1 cellular context compared by ENCODE assay signal in genomic region chr2:2405780-2406179, GRCh38.
TF ChIP-seq lines count a peak whose summit lies in the region.

No MANE protein-coding gene starts in this region.

TF ChIP-seq in HepG2, 621 proteins besides CTCF, POLR2A, EP300 and RAD21 (continued from another document):
- TF ChIP-seq, protein P1, sequence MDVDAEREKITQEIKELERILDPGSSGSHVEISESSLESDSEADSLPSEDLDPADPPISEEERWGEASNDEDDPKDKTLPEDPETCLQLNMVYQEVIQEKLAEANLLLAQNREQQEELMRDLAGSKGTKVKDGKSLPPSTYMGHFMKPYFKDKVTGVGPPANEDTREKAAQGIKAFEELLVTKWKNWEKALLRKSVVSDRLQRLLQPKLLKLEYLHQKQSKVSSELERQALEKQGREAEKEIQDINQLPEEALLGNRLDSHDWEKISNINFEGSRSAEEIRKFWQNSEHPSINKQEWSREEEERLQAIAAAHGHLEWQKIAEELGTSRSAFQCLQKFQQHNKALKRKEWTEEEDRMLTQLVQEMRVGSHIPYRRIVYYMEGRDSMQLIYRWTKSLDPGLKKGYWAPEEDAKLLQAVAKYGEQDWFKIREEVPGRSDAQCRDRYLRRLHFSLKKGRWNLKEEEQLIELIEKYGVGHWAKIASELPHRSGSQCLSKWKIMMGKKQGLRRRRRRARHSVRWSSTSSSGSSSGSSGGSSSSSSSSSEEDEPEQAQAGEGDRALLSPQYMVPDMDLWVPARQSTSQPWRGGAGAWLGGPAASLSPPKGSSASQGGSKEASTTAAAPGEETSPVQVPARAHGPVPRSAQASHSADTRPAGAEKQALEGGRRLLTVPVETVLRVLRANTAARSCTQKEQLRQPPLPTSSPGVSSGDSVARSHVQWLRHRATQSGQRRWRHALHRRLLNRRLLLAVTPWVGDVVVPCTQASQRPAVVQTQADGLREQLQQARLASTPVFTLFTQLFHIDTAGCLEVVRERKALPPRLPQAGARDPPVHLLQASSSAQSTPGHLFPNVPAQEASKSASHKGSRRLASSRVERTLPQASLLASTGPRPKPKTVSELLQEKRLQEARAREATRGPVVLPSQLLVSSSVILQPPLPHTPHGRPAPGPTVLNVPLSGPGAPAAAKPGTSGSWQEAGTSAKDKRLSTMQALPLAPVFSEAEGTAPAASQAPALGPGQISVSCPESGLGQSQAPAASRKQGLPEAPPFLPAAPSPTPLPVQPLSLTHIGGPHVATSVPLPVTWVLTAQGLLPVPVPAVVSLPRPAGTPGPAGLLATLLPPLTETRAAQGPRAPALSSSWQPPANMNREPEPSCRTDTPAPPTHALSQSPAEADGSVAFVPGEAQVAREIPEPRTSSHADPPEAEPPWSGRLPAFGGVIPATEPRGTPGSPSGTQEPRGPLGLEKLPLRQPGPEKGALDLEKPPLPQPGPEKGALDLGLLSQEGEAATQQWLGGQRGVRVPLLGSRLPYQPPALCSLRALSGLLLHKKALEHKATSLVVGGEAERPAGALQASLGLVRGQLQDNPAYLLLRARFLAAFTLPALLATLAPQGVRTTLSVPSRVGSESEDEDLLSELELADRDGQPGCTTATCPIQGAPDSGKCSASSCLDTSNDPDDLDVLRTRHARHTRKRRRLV (CRISPR knock-in tag; IDR thresholded peaks at IDR 0.05): no peak
- TF ChIP-seq HDAC6 (IDR thresholded peaks at IDR 0.05; ENCODE audit: low read depth, low read length) (no peak), ZFP36L2 (CRISPR knock-in tag; IDR thresholded peaks at IDR 0.05) (no peak)
